1 cellular context compared by ENCODE assay signal in genomic region chr11:88042238-88043032, GRCh38.
TF ChIP-seq lines count a peak whose summit lies in the region.

No MANE protein-coding gene starts in this region.

TF ChIP-seq in H1, 55 proteins besides CTCF, POLR2A, EP300 and RAD21 (continued from another document):
- TF ChIP-seq CHD7 (IDR thresholded peaks at IDR 0.05; ENCODE audit: insufficient replicate concordance, low read length) (no peak), PHF8 (conservative IDR thresholded peaks at IDR 0.05; ENCODE audit: low read depth, low read length) (no peak), BRCA1 (IDR thresholded peaks at IDR 0.05; ENCODE audit: low read depth, low read length) (no peak), CREB1 (IDR thresholded peaks at IDR 0.05) (no peak)
